Comparison of ENCODE assay signal across 8 cellular contexts in genomic region chr17:43388198-43389021, GRCh38. TPM values are rescaled to one million over a fixed set of nuclear protein-coding genes. Genes with fewer than 3 reads are reported as not detected.
DNase-seq lines count a peak whose midpoint lies in the region; ATAC-seq and TF ChIP-seq lines count a peak whose summit lies in the region.

No MANE protein-coding gene starts in this region.

- intact Hi-C loops in Caco-2 (cut with micrococcal nuclease; ENCODE audit: unreplicated experiment): loop anchor here (1.0 kb wide), 1 partner anchor 20 kb away; no protein-coding TSS in a partner anchor
- intact Hi-C loops in esophagus muscularis mucosa (cut with DNase I): no loop called here

- POLR2A ChIA-PET in Caco-2 (lab: Charles Lee): interaction anchor here (0.6 to 3.0 kb wide), 15 partner anchors 10 to 390 kb away, joined by 3 to 224 read pairs (median 4); partner anchors contain the start of genes ARL4D, DHX8 and RPL27

- H3K27ac Mint-ChIP-seq in Caco-2 (ENCODE audit: unreplicated experiment): peak overlapping the region; percentile 96

- H3K4me1 Mint-ChIP-seq in Caco-2 (ENCODE audit: low read depth, unreplicated experiment): peaks cover 25% of the 10 kb centered on the region

- no peaks in the 10 kb centered on the region for H3K9me3 Mint-ChIP-seq in Caco-2 (ENCODE audit: unreplicated experiment)

- H3K27me3 Mint-ChIP-seq in Caco-2 (ENCODE audit: insufficient read depth, unreplicated experiment): no peaks in the 10 kb centered on the region

- no peak for TF ChIP-seq CTCF in Caco-2 (IDR thresholded peaks at IDR 0.05; ENCODE audit: insufficient read depth in 1 of 2, low read depth in 1 of 2, low read length in 1 of 2, severe bottlenecking in 1 of 2, unreplicated experiment in 1 of 2)
- TF ChIP-seq CTCF in esophagus muscularis mucosa (IDR thresholded peaks at IDR 0.05): no peak

- H3K9me3 ChIP-seq in Caco-2: no peaks in the 10 kb centered on the region
- H3K9me3 ChIP-seq in esophagus muscularis mucosa: no peaks in the 10 kb centered on the region
- no peaks in the 10 kb centered on the region for H3K9me3 ChIP-seq in muscle layer of duodenum (ENCODE audit: control insufficient read depth in 1 of 2, low read length in 2 of 2)

- TSS peak; percentile 92 for BruUV-seq in Caco-2 (replicated peaks; lab: Mats Ljungman, UMichigan)

- peaks cover 19% of the 10 kb centered on the region; the same call in 1 of the 2 replicates for H3K4me1 ChIP-seq in Caco-2
- peaks cover 7 to 21% (median 18%) of the 10 kb centered on the region in 4 donors for H3K4me1 ChIP-seq in esophagus muscularis mucosa
- peaks cover 0 to 16% of the 10 kb centered on the region in 2 donors for H3K4me1 ChIP-seq in muscle layer of duodenum (ENCODE audit: control insufficient read depth in 1 of 2, insufficient read depth in 2 of 2, low read length in 2 of 2)

- DNase-seq in Caco-2 (peak; percentile 93 to 96), KBM-7 (peak; percentile 99), esophagus muscularis mucosa (ENCODE audit: extremely low spot score) (peak; percentile 98)
- DNase-seq in activated T-cell treated with anti-CD3 and anti-CD28 coated beads, Interleukin-2, amount 50 U/mL, for 48 hours: peak; percentile 94 to 96
- DNase-seq in stimulated activated CD8-positive, alpha-beta memory T cell treated with anti-CD3 and anti-CD28 coated beads, Interleukin-7, amount 100 ng/mL, for 24 hours (ENCODE audit: low read depth): peak; percentile 73

- H3K4me3 ChIP-seq in Caco-2 (ENCODE audit: low read depth, low read length) (peak overlapping the region; percentile 72), esophagus muscularis mucosa (peak overlapping the region; percentile 59 to 81 (median 70)), muscle layer of duodenum (ENCODE audit: low read depth in 1 of 2, low read length in 2 of 2) (peak overlapping the region; percentile 63 to 64)

- no peak for TF ChIP-seq EP300 in esophagus muscularis mucosa (IDR thresholded peaks at IDR 0.05)

- H3K27me3 ChIP-seq in Caco-2 (replicated peaks; ENCODE audit: control insufficient read depth, insufficient read depth, low read length) (no peaks in the 10 kb centered on the region), esophagus muscularis mucosa (no peaks in the 10 kb centered on the region), muscle layer of duodenum (ENCODE audit: low read depth, low read length) (no peaks in the 10 kb centered on the region)

- CTCF ChIA-PET in Caco-2 (lab: Charles Lee): interaction anchor here (0.9 to 1.7 kb wide), 9 partner anchors 10 to 95 kb away, joined by 3 to 51 read pairs (median 5); partner anchors contain the start of genes ARL4D and DHX8

- no peaks in the 10 kb centered on the region for H3K36me3 ChIP-seq in Caco-2 (ENCODE audit: control insufficient read depth, insufficient read depth, low read length)
- H3K36me3 ChIP-seq in esophagus muscularis mucosa: no peaks in the 10 kb centered on the region
- H3K36me3 ChIP-seq in muscle layer of duodenum (ENCODE audit: control insufficient read depth in 1 of 2, insufficient read depth in 2 of 2, low read length in 2 of 2): peaks cover 0 to 6% of the 10 kb centered on the region in 2 donors

- H3K4me3 Mint-ChIP-seq in Caco-2 (ENCODE audit: unreplicated experiment): peak overlapping the region; percentile 87

- WGBS in esophagus muscularis mucosa: under 1% methylated on average over 28 of the region's 42 CpGs

- in situ Hi-C loops in KBM-7 (cut with MboI; ENCODE audit: low pct_unique_long_range_greater_than_20kb, low sequenced_read_pairs): loop anchor here (10.0 kb wide), 1 partner anchor 86 kb away; no protein-coding TSS in a partner anchor

- ATAC-seq in GM21515 (IDR thresholded peaks at IDR 0.05; ENCODE audit: unreplicated experiment): peak; percentile 65

- H3K27ac ChIP-seq in esophagus muscularis mucosa (replicated peaks in 1 of 4) (peak overlapping the region; percentile 95 to 99 (median 97)), muscle layer of duodenum (ENCODE audit: low read length) (peak overlapping the region; percentile 98)

- TF ChIP-seq POLR2A in esophagus muscularis mucosa (IDR thresholded peaks at IDR 0.05; ENCODE audit: low read depth): peak; percentile 88

- H3K36me3 Mint-ChIP-seq in Caco-2 (ENCODE audit: insufficient read depth, unreplicated experiment): peaks cover 10% of the 10 kb centered on the region

TF ChIP-seq in PFSK-1, 5 proteins besides CTCF, POLR2A, EP300 and RAD21:
- TF ChIP-seq REST (IDR thresholded peaks at IDR 0.05; ENCODE audit: insufficient read depth in 1 of 2, low read depth in 2 of 2, low read length in 2 of 2) (peak in 1 of 2 experiments; percentile 70; a peak in 1 of 4 replicates), FOXP2 (optimal IDR thresholded peaks at IDR 0.05; ENCODE audit: borderline replicate concordance, extremely low read depth, extremely low read length, insufficient read depth) (no peak), POLR2AphosphoS5 (IDR thresholded peaks at IDR 0.05; ENCODE audit: low read depth, low read length) (peak; percentile 76), TAF1 (IDR thresholded peaks at IDR 0.05; ENCODE audit: borderline replicate concordance, insufficient read depth, low read length) (peak; percentile 78; the same call in 1 of the 2 replicates), SIN3A (IDR thresholded peaks at IDR 0.05; ENCODE audit: borderline replicate concordance, insufficient read depth, low read length) (peak; percentile 77; the same call in 1 of the 2 replicates)

RNA-seq across cellular contexts. Expression of gene ARL4D, which starts 10.4 kb away (rescaled TPM):
- total RNA-seq in Caco-2 (2022) (16.0 and 19.9 TPM in 2 replicates), esophagus muscularis mucosa (10 to 100 TPM; 17.5 to 31.1 (median 21.9) TPM)
- 36.5 TPM for polyA plus RNA-seq in PFSK-1 (2012; ENCODE audit: insufficient read length, low read depth)

Comparison
In these comparisons a context has a peak if more than half of its experiments do, and no peak if none do; other contexts are left out.
1. Peak in every context shown above with its lines: DNase-seq, ATAC-seq, H3K4me3 ChIP-seq and H3K27ac ChIP-seq.